ENCODE assay signal across 8 cellular contexts in genomic region chr14:59189822-59190368, GRCh38. TPM values are rescaled to one million over a fixed set of nuclear protein-coding genes. Genes with fewer than 3 reads are reported as not detected.
DNase-seq lines count a peak whose midpoint lies in the region; ATAC-seq, FAIRE-seq and TF ChIP-seq lines count a peak whose summit lies in the region.

No MANE protein-coding gene starts in this region.

- peak; percentile 41 for ATAC-seq in GM21737 (IDR thresholded peaks at IDR 0.05; ENCODE audit: unreplicated experiment)
- ATAC-seq in natural killer cell treated with Interleukin-12 subunit alpha and Interleukin-12 subunit beta and Interleukin-15 and Interleukin-18, amount 100 ng/mL, for 72 hours, result peak; percentile 39 to 60

- FAIRE-seq in RCC 7860 (lab: Jason Lieb, UNC), result no peak

- H3K4me3 ChIP-seq in fibroblast of pulmonary artery (replicated peaks; ENCODE audit: low read depth, low read length), result peak overlapping the region; percentile 91

- TF ChIP-seq CTCF in fibroblast of pulmonary artery (IDR thresholded peaks at IDR 0.05; ENCODE audit: low read length, missing control alignments), result no peak

- peaks cover 17% of the 10 kb centered on the region for H3K4me1 Mint-ChIP-seq in activated T-helper 2 cell treated with anti-CD3 and anti-CD28 coated beads, Interferon-gamma antibody, Interleukin-2, Interleukin-4, amounts not matched to agents 10 μg/mL and 5 μg/mL and 100 μg/mL, durations not matched to agents 14 hours and 24 hours and 36 hours (ENCODE audit: low read depth)
- H3K4me1 Mint-ChIP-seq in natural killer cell treated with Interleukin-12 subunit alpha and Interleukin-12 subunit beta and Interleukin-15 and Interleukin-18, amount 100 ng/mL, for 72 hours (ENCODE audit: low read depth in 2 of 2), result peaks cover 14 to 24% of the 10 kb centered on the region in 2 donors

- in situ Hi-C loops in KBM-7 (cut with MboI; ENCODE audit: low pct_unique_long_range_greater_than_20kb, low sequenced_read_pairs), result no loop called here

- H3K36me3 Mint-ChIP-seq in activated T-helper 2 cell treated with anti-CD3 and anti-CD28 coated beads, Interferon-gamma antibody, Interleukin-2, Interleukin-4, amounts not matched to agents 10 μg/mL and 5 μg/mL and 100 μg/mL, durations not matched to agents 14 hours and 24 hours and 36 hours (ENCODE audit: low read depth), result no peaks in the 10 kb centered on the region
- no peaks in the 10 kb centered on the region for H3K36me3 Mint-ChIP-seq in natural killer cell treated with Interleukin-12 subunit alpha and Interleukin-12 subunit beta and Interleukin-15 and Interleukin-18, amount 100 ng/mL, for 72 hours

- no peaks in the 10 kb centered on the region for H3K9me3 Mint-ChIP-seq in activated T-helper 2 cell treated with anti-CD3 and anti-CD28 coated beads, Interferon-gamma antibody, Interleukin-2, Interleukin-4, amounts not matched to agents 10 μg/mL and 5 μg/mL and 100 μg/mL, durations not matched to agents 14 hours and 24 hours and 36 hours
- H3K9me3 Mint-ChIP-seq in natural killer cell treated with Interleukin-12 subunit alpha and Interleukin-12 subunit beta and Interleukin-15 and Interleukin-18, amount 100 ng/mL, for 72 hours, result no peaks in the 10 kb centered on the region

- peak overlapping the region; percentile 95 for H3K4me3 Mint-ChIP-seq in activated T-helper 2 cell treated with anti-CD3 and anti-CD28 coated beads, Interferon-gamma antibody, Interleukin-2, Interleukin-4, amounts not matched to agents 10 μg/mL and 5 μg/mL and 100 μg/mL, durations not matched to agents 14 hours and 24 hours and 36 hours (ENCODE audit: low read depth)
- H3K4me3 Mint-ChIP-seq in natural killer cell treated with Interleukin-12 subunit alpha and Interleukin-12 subunit beta and Interleukin-15 and Interleukin-18, amount 100 ng/mL, for 72 hours, result peak overlapping the region; percentile 100

- peak overlapping the region; percentile 61 for H3K27ac Mint-ChIP-seq in activated T-helper 2 cell treated with anti-CD3 and anti-CD28 coated beads, Interferon-gamma antibody, Interleukin-2, Interleukin-4, amounts not matched to agents 10 μg/mL and 5 μg/mL and 100 μg/mL, durations not matched to agents 14 hours and 24 hours and 36 hours
- H3K27ac Mint-ChIP-seq in natural killer cell treated with Interleukin-12 subunit alpha and Interleukin-12 subunit beta and Interleukin-15 and Interleukin-18, amount 100 ng/mL, for 72 hours, result peak overlapping the region; percentile 74 to 88

- DNase-seq in DMS53 treated with DMSO at 0.1 percent for 48 hours (lab: John Stamatoyannopoulos, UW; ENCODE audit: unreplicated experiment), result peak; percentile 64
- peak; percentile 83 for DNase-seq in KBM-7
- DNase-seq in RCC 7860 (ENCODE audit: low spot score), result peak; percentile 81
- DNase-seq in activated T-helper 2 cell treated with anti-CD3 and anti-CD28 coated beads, Interferon-gamma antibody, Interleukin-2, Interleukin-4, amounts not matched to agents 10 μg/mL and 5 μg/mL and 100 μg/mL, durations not matched to agents 14 hours and 24 hours and 36 hours (ENCODE audit: low spot score), result peak; percentile 79
- DNase-seq in fibroblast of pulmonary artery (ENCODE audit: low read depth), result peak; percentile 92
- DNase-seq in natural killer cell treated with Interleukin-12 subunit alpha and Interleukin-12 subunit beta and Interleukin-15 and Interleukin-18, amount 100 ng/mL, for 72 hours (ENCODE audit: low spot score), result peak; percentile 84
- DNase-seq in stimulated activated naive CD4-positive, alpha-beta T cell (lab: John Stamatoyannopoulos, UW), result peak; percentile 39 to 76 (median 54)

- intact Hi-C loops in activated T-helper 2 cell treated with anti-CD3 and anti-CD28 coated beads, Interferon-gamma antibody, Interleukin-2, Interleukin-4, amounts not matched to agents 10 μg/mL and 5 μg/mL and 100 μg/mL, durations not matched to agents 14 hours and 24 hours and 36 hours (cut with micrococcal nuclease), result loop anchor here (2.0 to 5.0 kb wide), 5 partner anchors 85 to 1059 kb away; partner anchors contain the start of genes GPR135 and PPM1A

- H3K27me3 Mint-ChIP-seq in activated T-helper 2 cell treated with anti-CD3 and anti-CD28 coated beads, Interferon-gamma antibody, Interleukin-2, Interleukin-4, amounts not matched to agents 10 μg/mL and 5 μg/mL and 100 μg/mL, durations not matched to agents 14 hours and 24 hours and 36 hours (ENCODE audit: low read depth), result peaks cover 13% of the 10 kb centered on the region
- H3K27me3 Mint-ChIP-seq in natural killer cell treated with Interleukin-12 subunit alpha and Interleukin-12 subunit beta and Interleukin-15 and Interleukin-18, amount 100 ng/mL, for 72 hours, result peaks cover 10 to 18% of the 10 kb centered on the region in 2 donors

RNA-seq across cellular contexts. Expression of gene DAAM1, which starts 1.4 kb away (rescaled TPM):
- total RNA-seq in activated T-helper 2 cell treated with anti-CD3 and anti-CD28 coated beads, Interferon-gamma antibody, Interleukin-2, Interleukin-4, amounts not matched to agents 10 μg/mL and 5 μg/mL and 100 μg/mL, durations not matched to agents 14 hours and 24 hours and 36 hours, result 6.4 and 9.1 TPM in 2 replicates
- 10 to 100 TPM; 21.3 to 22.5 TPM for total RNA-seq in natural killer cell treated with Interleukin-12 subunit alpha and Interleukin-12 subunit beta and Interleukin-15 and Interleukin-18, amount 100 ng/mL, for 72 hours

Comparison
In these comparisons a context has a peak if more than half of its experiments do, and no peak if none do; other contexts are left out.
1. Peak in every context shown above with its lines: DNase-seq, ATAC-seq and H3K4me3 ChIP-seq.